ENCODE assay signal across 9 cellular contexts in the genomic region with DNA sequence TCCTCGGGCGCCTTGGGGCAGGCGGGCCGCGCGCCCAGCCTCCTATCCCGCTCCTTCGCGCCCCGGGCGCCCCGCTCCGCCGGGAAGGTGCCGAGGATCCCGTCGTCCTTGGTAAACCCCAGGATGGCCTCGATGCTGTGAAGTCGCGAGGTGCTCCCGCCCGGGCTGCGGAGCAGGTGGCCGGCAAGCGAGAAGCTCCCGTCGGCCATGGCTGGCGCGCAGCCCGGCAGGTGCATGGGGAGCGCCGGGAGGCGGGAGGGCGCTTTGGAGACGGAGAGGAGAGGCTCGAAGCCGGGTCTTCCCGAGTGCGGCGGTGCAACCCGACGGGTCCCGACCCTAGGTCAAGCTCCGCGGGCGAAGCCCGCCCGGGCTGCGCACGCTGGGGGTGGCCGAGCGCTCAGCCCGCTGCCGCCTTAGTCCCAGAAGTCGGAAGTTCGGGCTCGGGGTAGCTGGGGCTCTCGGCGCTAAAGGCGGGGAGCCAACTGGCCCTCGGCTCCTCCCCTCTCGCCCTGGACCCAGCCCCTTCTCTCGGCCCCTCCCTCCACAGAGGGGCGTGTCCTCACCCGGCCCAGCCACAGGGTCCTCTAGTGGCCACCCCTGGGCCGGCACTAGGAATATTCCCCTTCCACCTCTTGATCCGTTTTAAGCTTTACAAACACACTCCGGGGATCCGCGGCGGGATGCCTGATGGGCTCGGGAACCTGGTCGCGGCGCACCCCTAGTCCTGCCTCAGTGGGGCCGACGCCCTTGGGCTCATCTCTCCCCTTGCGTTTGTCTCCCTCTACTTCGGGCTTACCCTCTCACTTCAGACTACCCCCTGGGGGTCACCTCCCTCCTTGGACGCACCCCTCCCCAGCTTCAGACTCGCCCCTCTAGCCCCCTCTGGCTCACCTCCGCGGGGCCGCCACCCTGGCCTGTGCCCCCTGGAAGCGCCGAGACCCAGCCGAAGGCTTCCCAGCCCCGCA. TPM values are rescaled to one million over a fixed set of nuclear protein-coding genes. Genes with fewer than 3 reads are reported as not detected.
DNase-seq lines count a peak whose midpoint lies in the region; ATAC-seq and TF ChIP-seq lines count a peak whose summit lies in the region.
"Had no signal": no experiment of that assay in that cellular context is flagged by ENCODE, and none has a peak within 500 bp of the region (broad histone marks: within the 10 kb centered on the region; RNA-seq: fewer than 3 reads in every experiment).

A gene (minus strand): TSS at position 484 of the 965 bp plus-strand sequence. CDS start 248 bp downstream, at position 236.

- H3K27ac Mint-ChIP-seq in mesothelial cell of epicardium = no peak within 1 kb of the TSS

- H3K9me3 Mint-ChIP-seq in mesothelial cell of epicardium = no peaks in the 10 kb centered on the region

- H3K27me3 Mint-ChIP-seq in mesothelial cell of epicardium (ENCODE audit: low read depth) = peaks cover 91% of the 10 kb centered on the region

- peak within 1 kb of the TSS; percentile 36 for H3K4me3 Mint-ChIP-seq in mesothelial cell of epicardium

- no peak for TF ChIP-seq CTCF in GM10266 (IDR thresholded peaks at IDR 0.05; ENCODE audit: control insufficient read depth, insufficient read depth, low read depth, missing control alignments)
- no peak for TF ChIP-seq CTCF in coronary artery (IDR thresholded peaks at IDR 0.05)
- TF ChIP-seq CTCF in mesothelial cell of epicardium (IDR thresholded peaks at IDR 0.05; ENCODE audit: unreplicated experiment) = peak; percentile 6

- H3K4me1 Mint-ChIP-seq in mesothelial cell of epicardium = peaks cover 18% of the 10 kb centered on the region

- ATAC-seq in HG03571 (IDR thresholded peaks at IDR 0.05; ENCODE audit: unreplicated experiment) (peak; percentile 71), GM18505 (IDR thresholded peaks at IDR 0.05; ENCODE audit: unreplicated experiment) (no peak)

- no peaks in the 10 kb centered on the region for H3K36me3 Mint-ChIP-seq in mesothelial cell of epicardium

- no peak within 1 kb of the TSS for H3K27ac ChIP-seq in coronary artery

- H3K4me3 ChIP-seq in coronary artery = peak within 1 kb of the TSS; percentile 62

- TF ChIP-seq POLR2A in GM18505 (IDR thresholded peaks at IDR 0.05; ENCODE audit: borderline replicate concordance, extremely low read depth, insufficient read depth, insufficient read length) = no peak

- DNase-seq in GM10266 (ENCODE audit: extremely low spot score) (peak; percentile 81), coronary artery (ENCODE audit: low spot score) (no peak), mesothelial cell of epicardium (ENCODE audit: low spot score in 2 of 2, unreplicated experiment in 2 of 2) (no peak), medulla oblongata (ENCODE audit: extremely low spot score) (no peak), foreskin melanocyte (no peak)
- no peak for DNase-seq in stimulated activated naive CD4-positive, alpha-beta T cell (lab: John Stamatoyannopoulos, UW)

RNA-seq across cellular contexts. Expression of the gene that starts here (rescaled TPM):
- not detected in 3 replicates for total RNA-seq in mesothelial cell of epicardium
- total RNA-seq: pulmonary artery endothelial cell had no signal
